Comparison of ENCODE assay signal across 8 cellular contexts in genomic region chr6:119742188-119742803, GRCh38.
DNase-seq lines count a peak whose midpoint lies in the region; ATAC-seq, FAIRE-seq and TF ChIP-seq lines count a peak whose summit lies in the region.

No MANE protein-coding gene starts in this region.

- POLR2A ChIA-PET in CD8-positive, alpha-beta T cell (lab: Charles Lee): no interaction called here

- no peaks in the 10 kb centered on the region for H3K9me3 Mint-ChIP-seq in CD8-positive, alpha-beta T cell
- no peaks in the 10 kb centered on the region for H3K9me3 Mint-ChIP-seq in activated T-cell treated with anti-CD3 and anti-CD28 coated beads, Interleukin-2, amount 50 U/mL, for 24 hours

- no peaks in the 10 kb centered on the region for H3K36me3 ChIP-seq in CD8-positive, alpha-beta T cell (ENCODE audit: insufficient read depth, low read length)
- no peaks in the 10 kb centered on the region for H3K36me3 ChIP-seq in NT2/D1 (ENCODE audit: insufficient read depth, insufficient read length, low read length)
- H3K36me3 ChIP-seq in osteoblast (ENCODE audit: insufficient read depth, low read length): no peaks in the 10 kb centered on the region

- H3K79me2 ChIP-seq in osteoblast (ENCODE audit: insufficient read depth, low read length): no peaks in the 10 kb centered on the region

- peak; percentile 9 to 60 (median 47) for DNase-seq in CD8-positive, alpha-beta T cell
- peak; percentile 30 for DNase-seq in NT2/D1 (ENCODE audit: low read depth, low spot score)
- peak; percentile 77 for DNase-seq in activated T-cell treated with anti-CD3 and anti-CD28 coated beads, Interleukin-2, amount 50 U/mL, for 24 hours
- peak in 1 of 2 donors; percentile 29 for DNase-seq in foreskin keratinocyte
- DNase-seq in osteoblast (ENCODE audit: insufficient read length, low spot score, missing footprints): no peak
- DNase-seq in urothelium cell line (ENCODE audit: low spot score): peak; percentile 53

- peak overlapping the region; percentile 25 for H2AFZ ChIP-seq in osteoblast (ENCODE audit: low read length)

- H3K4me1 ChIP-seq in CD8-positive, alpha-beta T cell (ENCODE audit: insufficient read depth, low read length): no peaks in the 10 kb centered on the region
- H3K4me1 ChIP-seq in NT2/D1 (ENCODE audit: insufficient read depth, insufficient read length): no peaks in the 10 kb centered on the region
- H3K4me1 ChIP-seq in foreskin keratinocyte: no peaks in the 10 kb centered on the region
- H3K4me1 ChIP-seq in osteoblast (ENCODE audit: insufficient read depth, low read length): peaks cover 2% of the 10 kb centered on the region

- H3K27ac Mint-ChIP-seq in CD8-positive, alpha-beta T cell: no peak overlapping the region
- no peak overlapping the region for H3K27ac Mint-ChIP-seq in activated T-cell treated with anti-CD3 and anti-CD28 coated beads, Interleukin-2, amount 50 U/mL, for 24 hours

- H3K9me3 ChIP-seq in CD8-positive, alpha-beta T cell (ENCODE audit: low read length): no peaks in the 10 kb centered on the region
- H3K9me3 ChIP-seq in NT2/D1 (ENCODE audit: insufficient read depth, low read length): no peaks in the 10 kb centered on the region
- no peaks in the 10 kb centered on the region for H3K9me3 ChIP-seq in osteoblast (ENCODE audit: low read depth, low read length)

- no peak overlapping the region for H3K27ac ChIP-seq in CD8-positive, alpha-beta T cell (ENCODE audit: low read depth, low read length)
- H3K27ac ChIP-seq in foreskin keratinocyte: no peak overlapping the region
- H3K27ac ChIP-seq in osteoblast (ENCODE audit: low read depth, low read length): no peak overlapping the region

- peaks cover 2% of the 10 kb centered on the region for H3K27me3 Mint-ChIP-seq in CD8-positive, alpha-beta T cell (ENCODE audit: low read depth)
- H3K27me3 Mint-ChIP-seq in activated T-cell treated with anti-CD3 and anti-CD28 coated beads, Interleukin-2, amount 50 U/mL, for 24 hours: no peaks in the 10 kb centered on the region

- H3K36me3 Mint-ChIP-seq in CD8-positive, alpha-beta T cell: no peaks in the 10 kb centered on the region
- no peaks in the 10 kb centered on the region for H3K36me3 Mint-ChIP-seq in activated T-cell treated with anti-CD3 and anti-CD28 coated beads, Interleukin-2, amount 50 U/mL, for 24 hours (ENCODE audit: low read depth)

- ATAC-seq in CD8-positive, alpha-beta T cell: no peak
- ATAC-seq in GM19324 (IDR thresholded peaks at IDR 0.05; ENCODE audit: low FRiP score, unreplicated experiment) (peak; percentile 81), HG03280 (IDR thresholded peaks at IDR 0.05; ENCODE audit: unreplicated experiment) (peak; percentile 89), foreskin keratinocyte (peak; percentile 82)

- H4K20me1 ChIP-seq in osteoblast (ENCODE audit: insufficient read depth, low read length): no peaks in the 10 kb centered on the region

- peaks cover 2% of the 10 kb centered on the region for H3K4me1 Mint-ChIP-seq in CD8-positive, alpha-beta T cell (ENCODE audit: low read depth)
- peaks cover 4% of the 10 kb centered on the region for H3K4me1 Mint-ChIP-seq in activated T-cell treated with anti-CD3 and anti-CD28 coated beads, Interleukin-2, amount 50 U/mL, for 24 hours (ENCODE audit: low read depth)

- FAIRE-seq in urothelium cell line (lab: Jason Lieb, UNC): peak; percentile 9

- no peaks in the 10 kb centered on the region for H3K27me3 ChIP-seq in CD8-positive, alpha-beta T cell (ENCODE audit: insufficient read depth, low read length)
- H3K27me3 ChIP-seq in NT2/D1 (ENCODE audit: insufficient read depth, insufficient read length): no peaks in the 10 kb centered on the region
- no peaks in the 10 kb centered on the region for H3K27me3 ChIP-seq in foreskin keratinocyte
- H3K27me3 ChIP-seq in osteoblast (ENCODE audit: insufficient read depth, low read length): no peaks in the 10 kb centered on the region

- no peak overlapping the region for H3K4me3 ChIP-seq in CD8-positive, alpha-beta T cell (ENCODE audit: low read depth, low read length)
- H3K4me3 ChIP-seq in NT2/D1 (ENCODE audit: insufficient read length, low read depth) (no peak overlapping the region), osteoblast (ENCODE audit: insufficient read depth, low read length) (no peak overlapping the region)

- H3K4me3 Mint-ChIP-seq in CD8-positive, alpha-beta T cell: no peak overlapping the region
- no peak overlapping the region for H3K4me3 Mint-ChIP-seq in activated T-cell treated with anti-CD3 and anti-CD28 coated beads, Interleukin-2, amount 50 U/mL, for 24 hours

- intact Hi-C loops in CD8-positive, alpha-beta T cell (cut with DNase I, micrococcal nuclease): loop anchor here in 1 of 2 experiments (10.0 kb wide), 1 partner anchor 407 kb away; no protein-coding TSS in a partner anchor

- H3K9ac ChIP-seq in NT2/D1 (ENCODE audit: insufficient read length, low read depth): no peak overlapping the region

- CTCF ChIA-PET in CD8-positive, alpha-beta T cell (lab: Charles Lee): interaction anchor here (1.3 to 2.0 kb wide), 5 partner anchors 8 to 409 kb away, joined by 3 to 6 read pairs (median 4); no protein-coding TSS in a partner anchor

- H3K4me2 ChIP-seq in osteoblast (ENCODE audit: insufficient read depth, low read length): peak overlapping the region; percentile 26

- TF ChIP-seq CTCF in CD8-positive, alpha-beta T cell (IDR thresholded peaks at IDR 0.05): peak; percentile 63
- peak; percentile 94 for TF ChIP-seq CTCF in foreskin keratinocyte (conservative IDR thresholded peaks at IDR 0.05)
- TF ChIP-seq CTCF in osteoblast (IDR thresholded peaks at IDR 0.05; ENCODE audit: extremely low read depth, low read depth, low read length): peak; percentile 93
